Comparison of ENCODE assay signal across 1 cellular context in genomic region chr5:109690456-109691247, GRCh38.
TF ChIP-seq lines count a peak whose summit lies in the region.

No MANE protein-coding gene starts in this region.

TF ChIP-seq in K562, 482 proteins besides CTCF, POLR2A, EP300 and RAD21 (continued from another document and continues in another):
- TF ChIP-seq ZNF592 (IDR thresholded peaks at IDR 0.05) (no peak), RNF2 (IDR thresholded peaks at IDR 0.05) (no peak), FIP1L1 (IDR thresholded peaks at IDR 0.05; ENCODE audit: low read depth, low read length, poor library complexity, severe bottlenecking) (no peak), XRCC5 (IDR thresholded peaks at IDR 0.05; ENCODE audit: low read depth, low read length) (no peak), CEBPZ (IDR thresholded peaks at IDR 0.05; ENCODE audit: borderline replicate concordance, low read depth, low read length) (no peak), SUPT5H (IDR thresholded peaks at IDR 0.05) (no peak), ZC3H8 (IDR thresholded peaks at IDR 0.05) (no peak), ZNF175 (CRISPR knock-in tag; IDR thresholded peaks at IDR 0.05; ENCODE audit: low read depth) (no peak; the same call in 1 of the 2 replicates), ARID3A (IDR thresholded peaks at IDR 0.05; ENCODE audit: borderline replicate concordance, low read depth, low read length) (0 out of 2 replicates have a peak, but pooled peaks have one; percentile 30), KDM4B (IDR thresholded peaks at IDR 0.05; ENCODE audit: borderline replicate concordance in 2 of 2, low read depth in 1 of 2) (no peak), NFIX (CRISPR knock-in tag; IDR thresholded peaks at IDR 0.05; ENCODE audit: low read depth) (no peak), ZNF512 (tag; IDR thresholded peaks at IDR 0.05) (no peak), ZNF41 (CRISPR knock-in tag; conservative IDR thresholded peaks at IDR 0.05) (no peak), TFAP4 (CRISPR knock-in tag; IDR thresholded peaks at IDR 0.05; ENCODE audit: borderline replicate concordance) (peak; percentile 37; the same call in 1 of the 2 replicates), RFX5 (IDR thresholded peaks at IDR 0.05; ENCODE audit: low read depth, low read length) (no peak), ZNF134 (CRISPR knock-in tag; conservative IDR thresholded peaks at IDR 0.05) (no peak), FOXK2 (conservative IDR thresholded peaks at IDR 0.05 in 1 of 2, IDR thresholded peaks at IDR 0.05 in 1 of 2; ENCODE audit: low read depth in 2 of 2) (0 out of 4 replicates have a peak, but pooled peaks have one; percentile 23 to 40), SOX6 (IDR thresholded peaks at IDR 0.05) (no peak), HNRNPLL (IDR thresholded peaks at IDR 0.05; ENCODE audit: low read depth, low read length, poor library complexity, severe bottlenecking) (no peak), PBX2 (CRISPR knock-in tag; IDR thresholded peaks at IDR 0.05; ENCODE audit: low read depth) (no peak), PBX2 (tag; conservative IDR thresholded peaks at IDR 0.05; ENCODE audit: low read depth) (no peak), CLOCK (CRISPR knock-in tag; IDR thresholded peaks at IDR 0.05; ENCODE audit: borderline replicate concordance) (no peak)
